1 cellular context compared by ENCODE assay signal in the genomic region with DNA sequence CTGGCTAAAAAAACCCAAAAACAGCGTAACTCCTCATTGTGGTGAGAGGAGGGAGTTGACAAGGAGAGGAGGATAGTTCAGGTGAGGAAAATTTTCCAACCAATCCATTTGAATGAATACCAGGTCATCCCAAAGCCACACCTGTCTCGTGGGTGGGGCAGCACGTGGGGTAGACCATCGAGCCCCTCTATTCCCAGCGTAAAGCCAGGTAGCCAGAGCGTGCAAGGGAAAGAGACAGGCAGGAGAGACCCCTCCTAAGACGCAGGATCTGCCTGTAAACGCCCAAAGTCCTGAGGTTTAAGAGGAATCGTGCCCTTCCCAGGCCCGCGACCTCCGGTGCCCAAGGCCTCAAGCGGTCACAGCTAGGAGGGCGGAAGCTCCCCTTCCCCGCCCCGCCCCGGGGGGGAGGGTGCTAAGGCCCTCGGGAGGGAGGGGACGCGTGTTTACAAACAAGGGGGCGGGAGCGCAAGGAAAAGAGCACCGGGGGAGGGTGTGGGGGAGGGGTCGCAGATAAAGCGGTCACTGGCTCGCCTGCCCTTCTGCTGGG.
TF ChIP-seq lines count a peak whose summit lies in the region.

No MANE protein-coding gene starts in this region.

TF ChIP-seq in HepG2, 621 proteins besides CTCF, POLR2A, EP300 and RAD21 (continued from another document):
- TF ChIP-seq, protein P1, sequence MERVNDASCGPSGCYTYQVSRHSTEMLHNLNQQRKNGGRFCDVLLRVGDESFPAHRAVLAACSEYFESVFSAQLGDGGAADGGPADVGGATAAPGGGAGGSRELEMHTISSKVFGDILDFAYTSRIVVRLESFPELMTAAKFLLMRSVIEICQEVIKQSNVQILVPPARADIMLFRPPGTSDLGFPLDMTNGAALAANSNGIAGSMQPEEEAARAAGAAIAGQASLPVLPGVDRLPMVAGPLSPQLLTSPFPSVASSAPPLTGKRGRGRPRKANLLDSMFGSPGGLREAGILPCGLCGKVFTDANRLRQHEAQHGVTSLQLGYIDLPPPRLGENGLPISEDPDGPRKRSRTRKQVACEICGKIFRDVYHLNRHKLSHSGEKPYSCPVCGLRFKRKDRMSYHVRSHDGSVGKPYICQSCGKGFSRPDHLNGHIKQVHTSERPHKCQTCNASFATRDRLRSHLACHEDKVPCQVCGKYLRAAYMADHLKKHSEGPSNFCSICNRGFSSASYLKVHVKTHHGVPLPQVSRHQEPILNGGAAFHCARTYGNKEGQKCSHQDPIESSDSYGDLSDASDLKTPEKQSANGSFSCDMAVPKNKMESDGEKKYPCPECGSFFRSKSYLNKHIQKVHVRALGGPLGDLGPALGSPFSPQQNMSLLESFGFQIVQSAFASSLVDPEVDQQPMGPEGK (CRISPR knock-in tag; IDR thresholded peaks at IDR 0.05), result peak; percentile 97
- TF ChIP-seq, protein P2, sequence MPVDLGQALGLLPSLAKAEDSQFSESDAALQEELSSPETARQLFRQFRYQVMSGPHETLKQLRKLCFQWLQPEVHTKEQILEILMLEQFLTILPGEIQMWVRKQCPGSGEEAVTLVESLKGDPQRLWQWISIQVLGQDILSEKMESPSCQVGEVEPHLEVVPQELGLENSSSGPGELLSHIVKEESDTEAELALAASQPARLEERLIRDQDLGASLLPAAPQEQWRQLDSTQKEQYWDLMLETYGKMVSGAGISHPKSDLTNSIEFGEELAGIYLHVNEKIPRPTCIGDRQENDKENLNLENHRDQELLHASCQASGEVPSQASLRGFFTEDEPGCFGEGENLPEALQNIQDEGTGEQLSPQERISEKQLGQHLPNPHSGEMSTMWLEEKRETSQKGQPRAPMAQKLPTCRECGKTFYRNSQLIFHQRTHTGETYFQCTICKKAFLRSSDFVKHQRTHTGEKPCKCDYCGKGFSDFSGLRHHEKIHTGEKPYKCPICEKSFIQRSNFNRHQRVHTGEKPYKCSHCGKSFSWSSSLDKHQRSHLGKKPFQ (CRISPR knock-in tag; IDR thresholded peaks at IDR 0.05; ENCODE audit: insufficient replicate concordance), result peak; percentile 84
- TF ChIP-seq, protein P3, sequence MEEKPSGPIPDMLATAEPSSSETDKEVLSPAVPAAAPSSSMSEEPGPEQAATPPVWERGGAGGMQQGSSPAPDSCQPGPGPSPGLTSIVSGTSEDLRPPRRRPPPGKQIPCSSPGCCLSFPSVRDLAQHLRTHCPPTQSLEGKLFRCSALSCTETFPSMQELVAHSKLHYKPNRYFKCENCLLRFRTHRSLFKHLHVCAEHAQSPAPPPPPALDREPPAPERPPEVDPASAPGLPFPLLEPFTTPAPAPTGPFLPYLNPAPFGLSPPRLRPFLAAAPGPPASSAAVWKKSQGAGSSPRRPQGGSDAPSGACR (CRISPR knock-in tag; IDR thresholded peaks at IDR 0.05), result peak; percentile 49; the same call in 1 of the 2 replicates
- peak; percentile 72 for TF ChIP-seq PHF8 (CRISPR knock-in tag; IDR thresholded peaks at IDR 0.05)
- peak; percentile 69; the same call in 1 of the 2 replicates for TF ChIP-seq ZNF253 (CRISPR knock-in tag; IDR thresholded peaks at IDR 0.05; ENCODE audit: borderline replicate concordance)
- TF ChIP-seq HNF4A (CRISPR knock-in tag; IDR thresholded peaks at IDR 0.05), result peak; percentile 50
- TF ChIP-seq, protein P4, sequence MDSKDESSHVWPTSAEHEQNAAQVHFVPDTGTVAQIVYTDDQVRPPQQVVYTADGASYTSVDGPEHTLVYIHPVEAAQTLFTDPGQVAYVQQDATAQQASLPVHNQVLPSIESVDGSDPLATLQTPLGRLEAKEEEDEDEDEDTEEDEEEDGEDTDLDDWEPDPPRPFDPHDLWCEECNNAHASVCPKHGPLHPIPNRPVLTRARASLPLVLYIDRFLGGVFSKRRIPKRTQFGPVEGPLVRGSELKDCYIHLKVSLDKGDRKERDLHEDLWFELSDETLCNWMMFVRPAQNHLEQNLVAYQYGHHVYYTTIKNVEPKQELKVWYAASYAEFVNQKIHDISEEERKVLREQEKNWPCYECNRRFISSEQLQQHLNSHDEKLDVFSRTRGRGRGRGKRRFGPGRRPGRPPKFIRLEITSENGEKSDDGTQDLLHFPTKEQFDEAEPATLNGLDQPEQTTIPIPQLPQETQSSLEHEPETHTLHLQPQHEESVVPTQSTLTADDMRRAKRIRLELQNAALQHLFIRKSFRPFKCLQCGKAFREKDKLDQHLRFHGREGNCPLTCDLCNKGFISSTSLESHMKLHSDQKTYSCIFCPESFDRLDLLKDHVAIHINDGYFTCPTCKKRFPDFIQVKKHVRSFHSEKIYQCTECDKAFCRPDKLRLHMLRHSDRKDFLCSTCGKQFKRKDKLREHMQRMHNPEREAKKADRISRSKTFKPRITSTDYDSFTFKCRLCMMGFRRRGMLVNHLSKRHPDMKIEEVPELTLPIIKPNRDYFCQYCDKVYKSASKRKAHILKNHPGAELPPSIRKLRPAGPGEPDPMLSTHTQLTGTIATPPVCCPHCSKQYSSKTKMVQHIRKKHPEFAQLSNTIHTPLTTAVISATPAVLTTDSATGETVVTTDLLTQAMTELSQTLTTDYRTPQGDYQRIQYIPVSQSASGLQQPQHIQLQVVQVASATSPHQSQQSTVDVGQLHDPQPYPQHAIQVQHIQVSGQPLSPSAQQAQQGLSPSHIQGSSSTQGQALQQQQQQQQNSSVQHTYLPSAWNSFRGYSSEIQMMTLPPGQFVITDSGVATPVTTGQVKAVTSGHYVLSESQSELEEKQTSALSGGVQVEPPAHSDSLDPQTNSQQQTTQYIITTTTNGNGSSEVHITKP (CRISPR knock-in tag; IDR thresholded peaks at IDR 0.05; ENCODE audit: low read depth), result peak; percentile 41; the same call in 1 of the 2 replicates
- peak; percentile 15; the same call in 1 of the 2 replicates for TF ChIP-seq KMT2B (CRISPR knock-in tag; IDR thresholded peaks at IDR 0.05)
- peak; percentile 84 for TF ChIP-seq SAP130 (CRISPR knock-in tag; IDR thresholded peaks at IDR 0.05; ENCODE audit: low read depth)
- TF ChIP-seq, protein P5, sequence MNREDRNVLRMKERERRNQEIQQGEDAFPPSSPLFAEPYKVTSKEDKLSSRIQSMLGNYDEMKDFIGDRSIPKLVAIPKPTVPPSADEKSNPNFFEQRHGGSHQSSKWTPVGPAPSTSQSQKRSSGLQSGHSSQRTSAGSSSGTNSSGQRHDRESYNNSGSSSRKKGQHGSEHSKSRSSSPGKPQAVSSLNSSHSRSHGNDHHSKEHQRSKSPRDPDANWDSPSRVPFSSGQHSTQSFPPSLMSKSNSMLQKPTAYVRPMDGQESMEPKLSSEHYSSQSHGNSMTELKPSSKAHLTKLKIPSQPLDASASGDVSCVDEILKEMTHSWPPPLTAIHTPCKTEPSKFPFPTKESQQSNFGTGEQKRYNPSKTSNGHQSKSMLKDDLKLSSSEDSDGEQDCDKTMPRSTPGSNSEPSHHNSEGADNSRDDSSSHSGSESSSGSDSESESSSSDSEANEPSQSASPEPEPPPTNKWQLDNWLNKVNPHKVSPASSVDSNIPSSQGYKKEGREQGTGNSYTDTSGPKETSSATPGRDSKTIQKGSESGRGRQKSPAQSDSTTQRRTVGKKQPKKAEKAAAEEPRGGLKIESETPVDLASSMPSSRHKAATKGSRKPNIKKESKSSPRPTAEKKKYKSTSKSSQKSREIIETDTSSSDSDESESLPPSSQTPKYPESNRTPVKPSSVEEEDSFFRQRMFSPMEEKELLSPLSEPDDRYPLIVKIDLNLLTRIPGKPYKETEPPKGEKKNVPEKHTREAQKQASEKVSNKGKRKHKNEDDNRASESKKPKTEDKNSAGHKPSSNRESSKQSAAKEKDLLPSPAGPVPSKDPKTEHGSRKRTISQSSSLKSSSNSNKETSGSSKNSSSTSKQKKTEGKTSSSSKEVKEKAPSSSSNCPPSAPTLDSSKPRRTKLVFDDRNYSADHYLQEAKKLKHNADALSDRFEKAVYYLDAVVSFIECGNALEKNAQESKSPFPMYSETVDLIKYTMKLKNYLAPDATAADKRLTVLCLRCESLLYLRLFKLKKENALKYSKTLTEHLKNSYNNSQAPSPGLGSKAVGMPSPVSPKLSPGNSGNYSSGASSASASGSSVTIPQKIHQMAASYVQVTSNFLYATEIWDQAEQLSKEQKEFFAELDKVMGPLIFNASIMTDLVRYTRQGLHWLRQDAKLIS (CRISPR knock-in tag; IDR thresholded peaks at IDR 0.05), result no peak
- TF ChIP-seq ZNF552 (CRISPR knock-in tag; IDR thresholded peaks at IDR 0.05; ENCODE audit: borderline replicate concordance), result no peak; the same call in 1 of the 2 replicates
- TF ChIP-seq ZSCAN22 (CRISPR knock-in tag; IDR thresholded peaks at IDR 0.05), result peak; percentile 56; the same call in 1 of the 2 replicates
- TF ChIP-seq ZNF772 (CRISPR knock-in tag; IDR thresholded peaks at IDR 0.05), result peak; percentile 51; the same call in 1 of the 2 replicates
- no peak for TF ChIP-seq ZNF383 (CRISPR knock-in tag; IDR thresholded peaks at IDR 0.05; ENCODE audit: borderline replicate concordance)
- peak; percentile 71 for TF ChIP-seq KDM4B (CRISPR knock-in tag; IDR thresholded peaks at IDR 0.05)
- peak; percentile 94 for TF ChIP-seq TAF15 (IDR thresholded peaks at IDR 0.05; ENCODE audit: low read depth, low read length, poor library complexity, severe bottlenecking)
